31 cellular contexts compared by ENCODE assay signal in the genomic region with DNA sequence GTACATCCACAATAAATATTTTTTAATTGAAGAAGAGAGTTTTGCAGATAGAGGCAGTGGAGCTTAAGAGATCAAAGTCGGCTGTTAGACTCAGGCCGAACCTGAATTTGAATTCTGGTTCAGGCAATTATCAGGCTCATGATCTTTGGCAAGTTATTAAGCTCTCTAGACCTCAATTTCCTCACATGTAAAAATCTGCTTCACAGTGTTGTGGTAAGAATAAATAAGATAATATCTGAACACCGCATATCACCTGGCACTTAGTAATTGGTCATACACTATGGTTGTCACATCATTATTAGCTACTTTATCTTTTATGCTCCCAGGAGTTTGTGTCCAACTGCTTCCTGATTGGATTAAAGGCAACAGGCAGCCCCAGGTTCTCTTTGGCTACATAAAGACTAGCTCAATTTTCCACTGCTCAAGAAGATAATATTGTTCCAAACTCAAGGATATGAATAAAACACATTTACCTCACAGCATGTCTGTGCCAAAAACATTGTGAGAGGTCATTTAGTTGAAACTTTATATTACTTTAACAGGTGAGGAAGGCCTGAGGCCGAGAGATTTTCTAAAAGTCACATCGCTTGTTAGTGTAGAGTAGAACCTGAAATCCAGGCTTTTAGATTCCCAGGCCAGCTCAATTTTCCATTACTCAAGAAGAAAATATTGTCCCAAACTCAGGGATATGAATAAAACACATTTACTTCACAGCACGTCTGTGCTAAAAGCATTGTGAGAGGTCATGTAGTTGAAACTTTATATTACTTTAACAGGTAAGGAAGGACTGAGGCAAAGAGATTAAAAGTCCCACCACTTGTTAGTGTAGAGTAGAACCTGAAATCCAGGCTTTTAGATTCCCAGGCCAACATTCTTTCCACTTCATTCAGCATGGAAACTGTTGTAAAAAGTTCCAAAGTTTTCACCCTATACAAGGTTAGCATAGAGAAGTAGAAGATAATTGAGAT.
DNase-seq lines count a peak whose midpoint lies in the region; ATAC-seq and TF ChIP-seq lines count a peak whose summit lies in the region.
"Had no signal": no experiment of that assay in that cellular context is flagged by ENCODE, and none has a peak within 500 bp of the region (broad histone marks: within the 10 kb centered on the region; RNA-seq: fewer than 3 reads in every experiment).

No MANE protein-coding gene starts in this region.

- H3K9me3 Mint-ChIP-seq in effector memory CD8-positive, alpha-beta T cell: no peaks in the 10 kb centered on the region
- H3K9me3 Mint-ChIP-seq in stimulated activated effector memory CD8-positive, alpha-beta T cell treated with anti-CD3 and anti-CD28 coated beads, Interleukin-12 subunit alpha, Interleukin-12 subunit beta, amount 100 ng/mL, for 72 hours: no peaks in the 10 kb centered on the region
- H3K9me3 Mint-ChIP-seq: GM23338 had no signal

- H3K27me3 ChIP-seq in heart right ventricle (no peaks in the 10 kb centered on the region), Loucy (ENCODE audit: insufficient read depth, low read length, poor library complexity, severe bottlenecking) (no peaks in the 10 kb centered on the region), mesenchymal stem cell (ENCODE audit: control insufficient read depth in 1 of 2, insufficient read depth in 1 of 2, low read length in 2 of 2) (no peaks in the 10 kb centered on the region)
- H3K27me3 ChIP-seq: adrenal gland, BLaER1 had no signal

- H3K9me2 ChIP-seq in Loucy (replicated peaks; ENCODE audit: low read depth, low read length): no peaks in the 10 kb centered on the region

- H3K9me3 ChIP-seq in heart right ventricle: no peaks in the 10 kb centered on the region
- no peaks in the 10 kb centered on the region for H3K9me3 ChIP-seq in Loucy (ENCODE audit: insufficient read depth, low read depth, low read length)
- no peaks in the 10 kb centered on the region for H3K9me3 ChIP-seq in mesenchymal stem cell (ENCODE audit: control insufficient read depth, low read length)
- H3K9me3 ChIP-seq: adrenal gland, BLaER1 had no signal

- intact Hi-C loops in heart right ventricle (cut with DNase I) (no loop called here), Right ventricle myocardium inferior (cut with DNase I) (loop anchor here (5.0 kb wide), 1 partner anchor 292 kb away; no protein-coding TSS in a partner anchor)

- H4K91ac ChIP-seq in mesenchymal stem cell (ENCODE audit: low read length): no peak overlapping the region

- DNase-seq in heart right ventricle (no peak), Right ventricle myocardium inferior (ENCODE audit: missing footprints) (no peak), islet precursor cell (no peak), mesenchymal stem cell (no peak)
- DNase-seq in effector memory CD8-positive, alpha-beta T cell: no peak
- no peak for DNase-seq in stimulated activated effector memory CD8-positive, alpha-beta T cell treated with anti-CD3 and anti-CD28 coated beads, Interleukin-12 subunit alpha, Interleukin-12 subunit beta, amount 100 ng/mL, for 72 hours (ENCODE audit: low spot score in 2 of 2)
- DNase-seq: activated CD4-positive, alpha-beta T cell treated with anti-CD3 and anti-CD28 coated beads for 4 hours; activated T-cell treated with anti-CD3 and anti-CD28 coated beads, Interleukin-2, amount 50 U/mL, for 1 hour; adrenal gland; Calu3; cerebellar nuclear complex; dermis blood vessel endothelial cell; DMS79 treated with DMSO at 0.1 percent for 48 hours; foreskin melanocyte; GF-D8; Kasumi-1; mammary epithelial cell; NCI-H1436 treated with DMSO at 0.1 percent for 48 hours; NCI-H2081 treated with DMSO at 0.1 percent for 48 hours; NCI-H2227 treated with DMSO at 0.1 percent for 48 hours; NCI-H526; stimulated activated CD4-positive, alpha-beta T cell treated with anti-CD3 and anti-CD28 coated beads, Interleukin-15, amount 100 ng/mL, for 24 hours; stimulated activated CD4-positive, alpha-beta T cell treated with anti-CD3 and anti-CD28 coated beads, Interleukin-4, amount 100 ng/mL, for 4 hours; substantia nigra; trophoblast cell had no signal

- no peaks in the 10 kb centered on the region for H3F3A ChIP-seq in Loucy (ENCODE audit: low read depth)

- no peak overlapping the region for H4K8ac ChIP-seq in mesenchymal stem cell (ENCODE audit: low read length)

- no peaks in the 10 kb centered on the region for H3K79me1 ChIP-seq in mesenchymal stem cell (replicated peaks; ENCODE audit: low read length, poor library complexity, severe bottlenecking)

- H3K27me3 Mint-ChIP-seq in effector memory CD8-positive, alpha-beta T cell: no peaks in the 10 kb centered on the region
- H3K27me3 Mint-ChIP-seq: progenitor cell of endocrine pancreas had no signal

- ATAC-seq in heart right ventricle (peak in 6 of 8 donors; percentile 60 to 81 (median 75)), Right ventricle myocardium inferior (no peak), HG02678 (IDR thresholded peaks at IDR 0.05; ENCODE audit: unreplicated experiment) (no peak)
- ATAC-seq in effector memory CD8-positive, alpha-beta T cell (replicated peaks): peak; percentile 60
- no peak for ATAC-seq in stimulated activated effector memory CD8-positive, alpha-beta T cell treated with anti-CD3 and anti-CD28 coated beads, Interleukin-12 subunit alpha, Interleukin-12 subunit beta, amount 100 ng/mL, for 72 hours
- ATAC-seq: GM23338, SK-N-SH treated with all-trans-retinoic acid at 6 μM for 48 hours had no signal

- H2BK120ac ChIP-seq in mesenchymal stem cell (ENCODE audit: low read depth, low read length): no peak overlapping the region

- H3K27ac ChIP-seq in heart right ventricle (peak overlapping the region in 5 of 10 donors; percentile 2 to 73 (median 40)), mesenchymal stem cell (ENCODE audit: low read length, poor library complexity, severe bottlenecking) (no peak overlapping the region)
- H3K27ac ChIP-seq: adrenal gland, BLaER1 had no signal

- H3K4me3 ChIP-seq in heart right ventricle (no peak overlapping the region), Loucy (ENCODE audit: low read length, poor library complexity, severe bottlenecking) (no peak overlapping the region), mesenchymal stem cell (ENCODE audit: insufficient read depth in 1 of 2, low read depth in 1 of 2, low read length in 2 of 2) (no peak overlapping the region)
- H3K4me3 ChIP-seq: adrenal gland, BLaER1, GM23338 had no signal

- no peak overlapping the region for H2BK15ac ChIP-seq in mesenchymal stem cell (ENCODE audit: low read depth, poor library complexity, severe bottlenecking)

- 57 to 61% methylated on average over 6 of the region's 6 CpGs for WGBS in heart right ventricle, 2 donors
- 95% methylated on average over 5 of the region's 6 CpGs for WGBS in mesenchymal stem cell

- H3K36me3 ChIP-seq in heart right ventricle: no peaks in the 10 kb centered on the region
- H3K36me3 ChIP-seq in Loucy (ENCODE audit: insufficient read depth, low read length): no peaks in the 10 kb centered on the region
- H3K36me3 ChIP-seq in mesenchymal stem cell (ENCODE audit: control insufficient read depth in 1 of 2, insufficient read depth in 2 of 2, low read depth in 1 of 2, low read length in 2 of 2): no peaks in the 10 kb centered on the region
- H3K36me3 ChIP-seq: adrenal gland, BLaER1 had no signal

- peak overlapping the region; percentile 18 to 85 for H3K27ac Mint-ChIP-seq in effector memory CD8-positive, alpha-beta T cell
- H3K27ac Mint-ChIP-seq in stimulated activated effector memory CD8-positive, alpha-beta T cell treated with anti-CD3 and anti-CD28 coated beads, Interleukin-12 subunit alpha, Interleukin-12 subunit beta, amount 100 ng/mL, for 72 hours: peak overlapping the region; percentile 7
- H3K27ac Mint-ChIP-seq: GM23338, progenitor cell of endocrine pancreas had no signal

- no peaks in the 10 kb centered on the region for H3K79me2 ChIP-seq in Loucy (ENCODE audit: insufficient read depth, low read length)

- peak overlapping the region; percentile 41 for H3K4me2 ChIP-seq in Loucy (ENCODE audit: low read depth, low read length, poor library complexity, severe bottlenecking)
- H3K4me2 ChIP-seq in mesenchymal stem cell (ENCODE audit: low read length, poor library complexity, severe bottlenecking): no peak overlapping the region
- H3K4me2 ChIP-seq: BLaER1, GM23338 had no signal

- TF ChIP-seq CTCF in heart right ventricle (IDR thresholded peaks at IDR 0.05) (no peak), Loucy (conservative IDR thresholded peaks at IDR 0.05; ENCODE audit: low read length) (no peak)

- peak overlapping the region; percentile 59 to 61 for H3K4me3 Mint-ChIP-seq in effector memory CD8-positive, alpha-beta T cell
- H3K4me3 Mint-ChIP-seq in stimulated activated effector memory CD8-positive, alpha-beta T cell treated with anti-CD3 and anti-CD28 coated beads, Interleukin-12 subunit alpha, Interleukin-12 subunit beta, amount 100 ng/mL, for 72 hours: no peak overlapping the region
- H3K4me3 Mint-ChIP-seq: GM23338 had no signal

- no peak overlapping the region for H3K9ac ChIP-seq in Loucy (ENCODE audit: low read depth, low read length, poor library complexity, severe bottlenecking)
- no peak overlapping the region for H3K9ac ChIP-seq in mesenchymal stem cell (ENCODE audit: low read length)
- H3K9ac ChIP-seq: BLaER1 had no signal

- no peak overlapping the region for H2AK5ac ChIP-seq in mesenchymal stem cell (ENCODE audit: low read length, severe bottlenecking)

- no peak overlapping the region for H2AFZ ChIP-seq in Loucy (ENCODE audit: low read length)
- H2AFZ ChIP-seq in mesenchymal stem cell (ENCODE audit: low read depth, low read length): no peak overlapping the region
- H2AFZ ChIP-seq: GM23338 had no signal

- no peak overlapping the region for H3K4ac ChIP-seq in mesenchymal stem cell (ENCODE audit: low read depth in 1 of 2, low read length in 2 of 2)

- no peak overlapping the region for H2BK5ac ChIP-seq in mesenchymal stem cell (ENCODE audit: low read depth, low read length, poor library complexity, severe bottlenecking)

- peaks cover 38 to 56% of the 10 kb centered on the region in 2 donors for H3K4me1 Mint-ChIP-seq in effector memory CD8-positive, alpha-beta T cell (ENCODE audit: low read depth in 2 of 2)
- peaks cover 62% of the 10 kb centered on the region for H3K4me1 Mint-ChIP-seq in stimulated activated effector memory CD8-positive, alpha-beta T cell treated with anti-CD3 and anti-CD28 coated beads, Interleukin-12 subunit alpha, Interleukin-12 subunit beta, amount 100 ng/mL, for 72 hours

- no peak overlapping the region for H2BK12ac ChIP-seq in mesenchymal stem cell (ENCODE audit: low read length in 2 of 2)

- peaks cover 3% of the 10 kb centered on the region for H3K36me3 Mint-ChIP-seq in effector memory CD8-positive, alpha-beta T cell (ENCODE audit: insufficient read depth)
- no peaks in the 10 kb centered on the region for H3K36me3 Mint-ChIP-seq in stimulated activated effector memory CD8-positive, alpha-beta T cell treated with anti-CD3 and anti-CD28 coated beads, Interleukin-12 subunit alpha, Interleukin-12 subunit beta, amount 100 ng/mL, for 72 hours

- no peak overlapping the region for H3K14ac ChIP-seq in mesenchymal stem cell (ENCODE audit: low read length in 2 of 2)

- H3K23ac ChIP-seq in mesenchymal stem cell (ENCODE audit: low read length in 2 of 2): no peak overlapping the region

- no peaks in the 10 kb centered on the region for H4K20me1 ChIP-seq in Loucy (ENCODE audit: insufficient read depth, low read length, poor library complexity, severe bottlenecking)
- H4K20me1 ChIP-seq: BLaER1 had no signal

- peaks cover 0 to 67% (median 14%) of the 10 kb centered on the region in 9 donors for H3K4me1 ChIP-seq in heart right ventricle
- H3K4me1 ChIP-seq in Loucy (ENCODE audit: insufficient read depth, low read length, poor library complexity, severe bottlenecking): peaks cover 42% of the 10 kb centered on the region
- peaks cover 4% of the 10 kb centered on the region for H3K4me1 ChIP-seq in mesenchymal stem cell (ENCODE audit: control insufficient read depth, insufficient read depth, low read depth, low read length)

- no peak overlapping the region for H3K18ac ChIP-seq in mesenchymal stem cell (ENCODE audit: low read depth in 1 of 2, low read length in 2 of 2)

Comparison
In these comparisons a context has a peak if more than half of its experiments do, and no peak if none do; other contexts are left out.
1. ATAC-seq: peak in heart right ventricle (6 of 8) and effector memory CD8-positive, alpha-beta T cell (single experiment); none in Right ventricle myocardium inferior (single experiment), stimulated activated effector memory CD8-positive, alpha-beta T cell treated with anti-CD3 and anti-CD28 coated beads, Interleukin-12 subunit alpha, Interleukin-12 subunit beta, amount 100 ng/mL, for 72 hours (single experiment) and HG02678 (single experiment).